17 cellular contexts compared by ENCODE assay signal in the genomic region with DNA sequence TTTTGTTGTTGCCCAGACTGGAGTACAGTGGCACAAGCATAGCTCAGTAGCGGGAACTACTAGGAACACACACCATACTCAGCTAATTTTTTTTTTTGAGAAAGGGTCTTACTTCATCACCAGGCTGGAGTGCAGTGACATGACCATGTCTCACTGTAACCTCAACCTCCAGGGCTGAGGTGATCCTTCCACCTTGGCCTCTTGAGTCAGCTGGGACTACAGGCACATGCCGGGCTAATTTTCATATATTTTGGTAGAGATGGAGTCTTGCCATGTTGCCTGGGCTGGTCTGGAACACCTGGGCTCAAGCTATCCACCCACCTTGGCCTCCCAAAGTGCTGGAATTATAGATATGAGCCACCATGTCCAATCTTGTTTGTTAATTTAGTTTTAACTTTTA. TPM values are rescaled to one million over a fixed set of nuclear protein-coding genes. Genes with fewer than 3 reads are reported as not detected.
A peak's percentile ranks its signal among the peaks of the same experiment; 100 is the strongest.
DNase-seq lines count a peak whose midpoint lies in the region; ATAC-seq, FAIRE-seq and TF ChIP-seq lines count a peak whose summit lies in the region.
"Had no signal": no experiment of that assay in that cellular context is flagged by ENCODE, and none has a peak within 500 bp of the region (broad histone marks: within the 10 kb centered on the region; RNA-seq: fewer than 3 reads in every experiment).

No MANE protein-coding gene starts in this region.

- H3F3A ChIP-seq in MM.1S (ENCODE audit: insufficient read depth, low read length) = peaks cover 36% of the 10 kb centered on the region

- H3K9me3 ChIP-seq in BLaER1 treated with 17β-estradiol and CSF1 and Interleukin-3, amounts not matched to agents 10 nM and 100 nM (replicated peaks in 1 of 11) = no peaks in the 10 kb centered on the region
- no peaks in the 10 kb centered on the region for H3K9me3 ChIP-seq in MM.1S (replicated peaks; ENCODE audit: insufficient read depth, low read length)
- no peaks in the 10 kb centered on the region for H3K9me3 ChIP-seq in psoas muscle
- H3K9me3 ChIP-seq in A673 (ENCODE audit: low read depth, low read length, poor library complexity, severe bottlenecking) = no peaks in the 10 kb centered on the region
- H3K9me3 ChIP-seq: colonic mucosa had no signal

- H3K4me2 ChIP-seq in BLaER1 treated with 17β-estradiol and CSF1 and Interleukin-3, amounts not matched to agents 10 nM and 100 nM = peak overlapping the region in 1 of 11 experiments; percentile 17; a peak in 2 of 22 replicates
- no peak overlapping the region for H3K4me2 ChIP-seq in MM.1S (ENCODE audit: low read depth, low read length)

- CTCF ChIA-PET in A673 (lab: Charles Lee) = interaction anchor here (0.6 to 1.2 kb wide), 2 partner anchors 24 to 26 kb away, joined by 3 to 4 read pairs; no protein-coding TSS in a partner anchor

- H3K36me3 ChIP-seq in BLaER1 treated with 17β-estradiol and CSF1 and Interleukin-3, amounts not matched to agents 10 nM and 100 nM = no peaks in the 10 kb centered on the region
- no peaks in the 10 kb centered on the region for H3K36me3 ChIP-seq in MM.1S (replicated peaks; ENCODE audit: insufficient read depth, low read length)
- H3K36me3 ChIP-seq in psoas muscle (ENCODE audit: insufficient read depth in 1 of 2, low read depth in 1 of 2) = no peaks in the 10 kb centered on the region
- no peaks in the 10 kb centered on the region for H3K36me3 ChIP-seq in A673 (ENCODE audit: insufficient read depth, low read length, poor library complexity, severe bottlenecking)
- H3K36me3 ChIP-seq: colonic mucosa had no signal

- no peaks in the 10 kb centered on the region for H3K9me3 Mint-ChIP-seq in endothelial cell (ENCODE audit: unreplicated experiment)
- H3K9me3 Mint-ChIP-seq in activated T-helper 1 cell treated with anti-CD3 and anti-CD28 coated beads, Interleukin-12 subunit alpha, Interleukin-12 subunit beta, Interleukin-2, Interleukin-4 antibody, amounts not matched to agents 30 ng/mL and 10 ng/mL and 1 ng/mL, durations not matched to agents 14 hours and 24 hours and 36 hours = no peaks in the 10 kb centered on the region
- H3K9me3 Mint-ChIP-seq: H9 had no signal

- no peak for ATAC-seq in psoas muscle

- H4K20me1 ChIP-seq in BLaER1 treated with 17β-estradiol and CSF1 and Interleukin-3, amounts not matched to agents 10 nM and 100 nM = no peaks in the 10 kb centered on the region
- no peaks in the 10 kb centered on the region for H4K20me1 ChIP-seq in MM.1S (ENCODE audit: insufficient read depth, low read length)

- intact Hi-C loops in psoas muscle (cut with DNase I) = loop anchor here in 1 of 2 donors (5.0 kb wide), 1 partner anchor 54 kb away; no protein-coding TSS in a partner anchor
- intact Hi-C loops in activated T-helper 1 cell treated with anti-CD3 and anti-CD28 coated beads, Interleukin-12 subunit alpha, Interleukin-12 subunit beta, Interleukin-2, Interleukin-4 antibody, amounts not matched to agents 30 ng/mL and 10 ng/mL and 1 ng/mL, durations not matched to agents 14 hours and 24 hours and 36 hours (cut with micrococcal nuclease) = no loop called here
- intact Hi-C loops in A673 (cut with micrococcal nuclease; ENCODE audit: unreplicated experiment) = loop anchor here (2.0 kb wide), 1 partner anchor 21 kb away; no protein-coding TSS in a partner anchor

- H3K4me1 ChIP-seq in BLaER1 treated with 17β-estradiol and CSF1 and Interleukin-3, amounts not matched to agents 10 nM and 100 nM = peaks cover 38 to 57% (median 43%) of the 10 kb centered on the region in 10 experiments
- H3K4me1 ChIP-seq in MM.1S (ENCODE audit: low read length) (peaks cover 33% of the 10 kb centered on the region), psoas muscle (peaks cover 41% of the 10 kb centered on the region), A673 (ENCODE audit: insufficient read depth, low read length, poor library complexity, severe bottlenecking) (peaks cover 16% of the 10 kb centered on the region)

- WGBS in psoas muscle, 3 donors = 92 to 100% (median 98%) methylated on average over 2 of the region's 2 CpGs

- FAIRE-seq in GM12891 (lab: Jason Lieb, UNC) = no peak

- no TSS peak for BruUV-seq in A673 (replicated peaks; lab: Mats Ljungman, UMichigan)

- H3K27ac ChIP-seq in BLaER1 treated with 17β-estradiol and CSF1 and Interleukin-3, amounts not matched to agents 10 nM and 100 nM = peak overlapping the region in 8 of 11 experiments; percentile 1 to 51 (median 25); a peak in 7 of 22 replicates
- no peak overlapping the region for H3K27ac ChIP-seq in MM.1S (ENCODE audit: low read length)
- peak overlapping the region; percentile 48 for H3K27ac ChIP-seq in psoas muscle
- H3K27ac ChIP-seq in A673 (ENCODE audit: low read depth, low read length, poor library complexity, severe bottlenecking) = no peak overlapping the region
- H3K27ac ChIP-seq: colonic mucosa had no signal

- H2AFZ ChIP-seq in MM.1S (ENCODE audit: low read length) = no peak overlapping the region

- TF ChIP-seq POLR2A in GM12891 (IDR thresholded peaks at IDR 0.05; ENCODE audit: low read depth, low read length) = no peak

- H3K9me2 ChIP-seq in MM.1S (replicated peaks; ENCODE audit: insufficient read depth, low read length) = no peaks in the 10 kb centered on the region

- TF ChIP-seq CTCF in MM.1S (IDR thresholded peaks at IDR 0.05; ENCODE audit: low read length) (no peak), endothelial cell (IDR thresholded peaks at IDR 0.05; ENCODE audit: unreplicated experiment) (no peak), psoas muscle (IDR thresholded peaks at IDR 0.05) (no peak), A673 (conservative IDR thresholded peaks at IDR 0.05; ENCODE audit: low read depth, low read length) (no peak)

- no peak overlapping the region for H3K9ac ChIP-seq in BLaER1 treated with 17β-estradiol and CSF1 and Interleukin-3, amounts not matched to agents 10 nM and 100 nM
- H3K9ac ChIP-seq in MM.1S (ENCODE audit: low read length) = no peak overlapping the region

- no peak overlapping the region for H3K4me3 ChIP-seq in BLaER1 treated with 17β-estradiol and CSF1 and Interleukin-3, amounts not matched to agents 10 nM and 100 nM
- no peak overlapping the region for H3K4me3 ChIP-seq in MM.1S (ENCODE audit: low read length)
- no peak overlapping the region for H3K4me3 ChIP-seq in psoas muscle
- no peak overlapping the region for H3K4me3 ChIP-seq in A673 (ENCODE audit: low read depth, low read length, poor library complexity, severe bottlenecking)
- H3K4me3 ChIP-seq: colonic mucosa, lung had no signal

- H3K4me3 Mint-ChIP-seq in endothelial cell (ENCODE audit: unreplicated experiment) = no peak overlapping the region
- no peak overlapping the region for H3K4me3 Mint-ChIP-seq in activated T-helper 1 cell treated with anti-CD3 and anti-CD28 coated beads, Interleukin-12 subunit alpha, Interleukin-12 subunit beta, Interleukin-2, Interleukin-4 antibody, amounts not matched to agents 30 ng/mL and 10 ng/mL and 1 ng/mL, durations not matched to agents 14 hours and 24 hours and 36 hours
- H3K4me3 Mint-ChIP-seq: H9 had no signal

- H3K36me3 Mint-ChIP-seq in endothelial cell (ENCODE audit: low read depth, unreplicated experiment) = no peaks in the 10 kb centered on the region
- H3K36me3 Mint-ChIP-seq in activated T-helper 1 cell treated with anti-CD3 and anti-CD28 coated beads, Interleukin-12 subunit alpha, Interleukin-12 subunit beta, Interleukin-2, Interleukin-4 antibody, amounts not matched to agents 30 ng/mL and 10 ng/mL and 1 ng/mL, durations not matched to agents 14 hours and 24 hours and 36 hours (ENCODE audit: low read depth) = peaks cover 3% of the 10 kb centered on the region

- H3K27ac Mint-ChIP-seq in endothelial cell (ENCODE audit: unreplicated experiment) = peak overlapping the region; percentile 30
- no peak overlapping the region for H3K27ac Mint-ChIP-seq in activated T-helper 1 cell treated with anti-CD3 and anti-CD28 coated beads, Interleukin-12 subunit alpha, Interleukin-12 subunit beta, Interleukin-2, Interleukin-4 antibody, amounts not matched to agents 30 ng/mL and 10 ng/mL and 1 ng/mL, durations not matched to agents 14 hours and 24 hours and 36 hours
- H3K27ac Mint-ChIP-seq: H9 had no signal

- H3K27me3 ChIP-seq in BLaER1 treated with 17β-estradiol and CSF1 and Interleukin-3, amounts not matched to agents 10 nM and 100 nM = no peaks in the 10 kb centered on the region
- no peaks in the 10 kb centered on the region for H3K27me3 ChIP-seq in MM.1S (replicated peaks; ENCODE audit: insufficient read depth, low read length)
- no peaks in the 10 kb centered on the region for H3K27me3 ChIP-seq in psoas muscle (ENCODE audit: insufficient read depth in 3 of 3, low read length in 2 of 3)
- H3K27me3 ChIP-seq in A673 (replicated peaks; ENCODE audit: insufficient read depth, low read depth, low read length, poor library complexity) = no peaks in the 10 kb centered on the region
- H3K27me3 ChIP-seq: colonic mucosa had no signal

- DNase-seq in MM.1S = peak; percentile 1
- DNase-seq in endothelial cell (ENCODE audit: low spot score) = no peak
- no peak for DNase-seq in psoas muscle
- no peak for DNase-seq in activated T-helper 1 cell treated with anti-CD3 and anti-CD28 coated beads, Interleukin-12 subunit alpha, Interleukin-12 subunit beta, Interleukin-2, Interleukin-4 antibody, amounts not matched to agents 30 ng/mL and 10 ng/mL and 1 ng/mL, durations not matched to agents 14 hours and 24 hours and 36 hours (ENCODE audit: low spot score)
- no peak for DNase-seq in NCI-H1436 (lab: John Stamatoyannopoulos, UW)
- no peak for DNase-seq in GM12891 (ENCODE audit: insufficient read length, low spot score)
- no peak for DNase-seq in A673 (ENCODE audit: low spot score)
- DNase-seq: amygdala, colonic mucosa, DND-41, H9, IMR-90, NCI-H1105 treated with DMSO at 0.1 percent for 48 hours had no signal

- peaks cover 14% of the 10 kb centered on the region for H3K79me2 ChIP-seq in MM.1S (ENCODE audit: low read length)

- POLR2A ChIA-PET in A673 (lab: Charles Lee; ENCODE audit: low non-redundant PET) = no interaction called here

- H3K4me1 Mint-ChIP-seq in endothelial cell (ENCODE audit: unreplicated experiment) = peaks cover 21% of the 10 kb centered on the region
- H3K4me1 Mint-ChIP-seq in activated T-helper 1 cell treated with anti-CD3 and anti-CD28 coated beads, Interleukin-12 subunit alpha, Interleukin-12 subunit beta, Interleukin-2, Interleukin-4 antibody, amounts not matched to agents 30 ng/mL and 10 ng/mL and 1 ng/mL, durations not matched to agents 14 hours and 24 hours and 36 hours (ENCODE audit: low read depth) = peaks cover 58% of the 10 kb centered on the region

- peaks cover 6% of the 10 kb centered on the region for H3K27me3 Mint-ChIP-seq in endothelial cell (ENCODE audit: unreplicated experiment)
- H3K27me3 Mint-ChIP-seq in activated T-helper 1 cell treated with anti-CD3 and anti-CD28 coated beads, Interleukin-12 subunit alpha, Interleukin-12 subunit beta, Interleukin-2, Interleukin-4 antibody, amounts not matched to agents 30 ng/mL and 10 ng/mL and 1 ng/mL, durations not matched to agents 14 hours and 24 hours and 36 hours (ENCODE audit: insufficient read depth) = no peaks in the 10 kb centered on the region

RNA-seq across cellular contexts. Expression of gene TXNIP, which starts 5.4 kb away (rescaled TPM):
- total RNA-seq in endothelial cell (ENCODE audit: unreplicated experiment) (107 TPM), psoas muscle (1,000 to 10,000 TPM in 3 of 4 donors, 100 to 1,000 TPM in 1; 887 to 2,747 (median 1,374) TPM), A673 (2021) (27.3 and 36.4 TPM in 2 replicates)
- 1,000 to 10,000 TPM; 1,253 to 1,929 (median 1,863) TPM for polyA plus RNA-seq in psoas muscle
- total RNA-seq in activated T-helper 1 cell treated with anti-CD3 and anti-CD28 coated beads, Interleukin-12 subunit alpha, Interleukin-12 subunit beta, Interleukin-2, Interleukin-4 antibody, amounts not matched to agents 30 ng/mL and 10 ng/mL and 1 ng/mL, durations not matched to agents 14 hours and 24 hours and 36 hours = 107 and 108 TPM in 2 replicates
- 129 TPM for polyA plus RNA-seq in GM12891 (2012; ENCODE audit: low read depth, missing spikeins)

RNA-seq across cellular contexts. Expression of gene HJV, which starts 19.8 kb away (rescaled TPM):
- total RNA-seq in endothelial cell (ENCODE audit: unreplicated experiment) = not detected
- 100 to 1,000 TPM; 240 to 354 (median 317) TPM for total RNA-seq in psoas muscle
- 100 to 1,000 TPM in 2 of 3 donors, 10 to 100 TPM in 1; 38.1 to 314 (median 168) TPM for polyA plus RNA-seq in psoas muscle
- total RNA-seq in activated T-helper 1 cell treated with anti-CD3 and anti-CD28 coated beads, Interleukin-12 subunit alpha, Interleukin-12 subunit beta, Interleukin-2, Interleukin-4 antibody, amounts not matched to agents 30 ng/mL and 10 ng/mL and 1 ng/mL, durations not matched to agents 14 hours and 24 hours and 36 hours = not detected in 2 replicates
- polyA plus RNA-seq in GM12891 (2012; ENCODE audit: low read depth, missing spikeins) = not detected
- 0.24 and 0.31 TPM in 2 replicates for total RNA-seq in A673 (2021)
- total RNA-seq: colonic mucosa, fibroblast of lung, H9, IMR-90, lung, SK-MEL-5 had no signal
- polyA plus RNA-seq: fibroblast of lung, IMR-90, lung had no signal

RNA-seq across cellular contexts. Expression of gene POLR3GL, which starts 37.2 kb away (rescaled TPM):
- total RNA-seq in endothelial cell (ENCODE audit: unreplicated experiment) = 12.4 TPM
- total RNA-seq in psoas muscle = 10 to 100 TPM; 30.5 to 62.5 (median 48.9) TPM
- 100 to 1,000 TPM in 1 of 3 donors, 10 to 100 TPM in 2; 59.9 to 139 (median 98.1) TPM for polyA plus RNA-seq in psoas muscle
- 10.6 and 11.6 TPM in 2 replicates for total RNA-seq in activated T-helper 1 cell treated with anti-CD3 and anti-CD28 coated beads, Interleukin-12 subunit alpha, Interleukin-12 subunit beta, Interleukin-2, Interleukin-4 antibody, amounts not matched to agents 30 ng/mL and 10 ng/mL and 1 ng/mL, durations not matched to agents 14 hours and 24 hours and 36 hours
- 28.2 TPM for polyA plus RNA-seq in GM12891 (2012; ENCODE audit: low read depth, missing spikeins)
- total RNA-seq in A673 (2021) = 8.5 and 11.6 TPM in 2 replicates

RNA-seq across cellular contexts. Expression of gene ANKRD34A, which starts 37.4 kb away (rescaled TPM):
- 0.56 TPM for total RNA-seq in endothelial cell (ENCODE audit: unreplicated experiment)
- total RNA-seq in psoas muscle = 10 to 100 TPM in 1 of 4 donors, 1 to 10 TPM in 2, under 1 TPM in 1; 0.42 to 12.3 (median 4.9) TPM
- 10 to 100 TPM in 1 of 3 donors, 1 to 10 TPM in 2; 6.6 to 14.7 (median 7.4) TPM for polyA plus RNA-seq in psoas muscle
- 4.8 and 5.1 TPM in 2 replicates for total RNA-seq in activated T-helper 1 cell treated with anti-CD3 and anti-CD28 coated beads, Interleukin-12 subunit alpha, Interleukin-12 subunit beta, Interleukin-2, Interleukin-4 antibody, amounts not matched to agents 30 ng/mL and 10 ng/mL and 1 ng/mL, durations not matched to agents 14 hours and 24 hours and 36 hours
- polyA plus RNA-seq in GM12891 (2012; ENCODE audit: low read depth, missing spikeins) = 1.5 TPM
- 1.6 and 2.2 TPM in 2 replicates for total RNA-seq in A673 (2021)

RNA-seq across cellular contexts. Expression of gene LIX1L, which starts 43.9 kb away (rescaled TPM):
- 83.3 TPM for total RNA-seq in endothelial cell (ENCODE audit: unreplicated experiment)
- 10 to 100 TPM; 14.6 to 59.7 (median 38.0) TPM for total RNA-seq in psoas muscle
- polyA plus RNA-seq in psoas muscle = 10 to 100 TPM; 23.5 to 36.9 (median 28.1) TPM
- total RNA-seq in activated T-helper 1 cell treated with anti-CD3 and anti-CD28 coated beads, Interleukin-12 subunit alpha, Interleukin-12 subunit beta, Interleukin-2, Interleukin-4 antibody, amounts not matched to agents 30 ng/mL and 10 ng/mL and 1 ng/mL, durations not matched to agents 14 hours and 24 hours and 36 hours = 30.3 and 32.2 TPM in 2 replicates
- 6.1 TPM for polyA plus RNA-seq in GM12891 (2012; ENCODE audit: low read depth, missing spikeins)
- total RNA-seq in A673 (2021) = 39.6 and 40.1 TPM in 2 replicates

Comparison
In these comparisons a context has a peak if more than half of its experiments do, and no peak if none do; other contexts are left out.
1. H3K27ac ChIP-seq: peak in BLaER1 treated with 17β-estradiol and CSF1 and Interleukin-3, amounts not matched to agents 10 nM and 100 nM (8 of 11) and psoas muscle (single experiment); none in MM.1S (single experiment) and A673 (single experiment).
2. RNA of gene HJV, which starts 19.8 kb away (total RNA-seq): 240 to 354 TPM in psoas muscle; 0.24 to 0.31 TPM in A673, not detected in endothelial cell (single experiment) and not detected in activated T-helper 1 cell treated with anti-CD3 and anti-CD28 coated beads, Interleukin-12 subunit alpha, Interleukin-12 subunit beta, Interleukin-2, Interleukin-4 antibody, amounts not matched to agents 30 ng/mL and 10 ng/mL and 1 ng/mL, durations not matched to agents 14 hours and 24 hours and 36 hours; every median in the first group is over 100 times any median in the second.